ENCODE assay signal across 2 cellular contexts in genomic region chr5:75560655-75561054, GRCh38. TPM values are rescaled to one million over a fixed set of nuclear protein-coding genes. Genes with fewer than 3 reads are reported as not detected.
"Had no signal": no experiment of that assay in that cellular context is flagged by ENCODE, and none has a peak within 500 bp of the region (broad histone marks: within the 10 kb centered on the region; RNA-seq: fewer than 3 reads in every experiment).

No MANE protein-coding gene starts in this region.

RNA-seq across cellular contexts. Expression of gene ANKDD1B, which starts 50.6 kb away (rescaled TPM):
- total RNA-seq: right atrium auricular region had no signal
- polyA plus RNA-seq: smooth muscle cell had no signal
